In the genomic region with DNA sequence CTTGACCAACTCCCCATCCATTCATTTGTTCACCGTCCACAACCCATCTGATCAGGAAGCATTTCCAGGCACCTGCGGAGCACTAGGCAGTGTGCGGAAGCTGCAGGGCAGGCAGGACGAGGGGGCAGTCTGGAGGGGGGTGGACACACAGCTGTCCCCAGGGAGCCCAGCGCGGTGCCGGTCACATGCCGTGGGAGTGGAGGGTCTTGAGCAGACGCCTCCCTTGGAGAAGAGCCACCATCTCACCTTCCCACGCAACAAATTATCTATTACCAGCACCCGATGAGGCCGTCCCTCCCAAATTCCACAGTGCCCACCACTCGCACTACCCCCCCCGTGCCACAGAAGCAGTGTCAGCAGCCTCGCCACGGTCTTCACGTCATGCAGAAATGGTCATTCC, we compare ENCODE assay signal across 11 cellular contexts. TPM values are rescaled to one million over a fixed set of nuclear protein-coding genes. Genes with fewer than 3 reads are reported as not detected.
"Had no signal": no experiment of that assay in that cellular context is flagged by ENCODE, and none has a peak within 500 bp of the region (broad histone marks: within the 10 kb centered on the region; RNA-seq: fewer than 3 reads in every experiment).

No MANE protein-coding gene starts in this region.

- H3K27me3 ChIP-seq: pancreas, thyroid gland had no signal

- H3K36me3 ChIP-seq: esophagus muscularis mucosa, pancreas, thyroid gland had no signal

- H3K4me3 ChIP-seq: esophagus muscularis mucosa, pancreas, thyroid gland had no signal

- H3K4me1 ChIP-seq: esophagus muscularis mucosa, pancreas had no signal

- H3K9me3 ChIP-seq: pancreas, thyroid gland had no signal

- DNase-seq: activated T-cell treated with anti-CD3 and anti-CD28 coated beads, Interleukin-2, amount 50 U/mL, for 1 hour; immature natural killer cell; mammary epithelial cell; pancreas; small intestine; thyroid gland had no signal

- H3K27ac ChIP-seq: esophagus muscularis mucosa, pancreas, thyroid gland had no signal

- ATAC-seq: pancreas had no signal

- FAIRE-seq: pancreas, small intestine had no signal

RNA-seq across cellular contexts. Expression of gene DLK1, which starts 10.8 kb away (rescaled TPM):
- total RNA-seq: dermis microvascular lymphatic vessel endothelial cell; fibroblast of villous mesenchyme; mammary epithelial cell; renal cortical epithelial cell; T-helper 2 cell treated with Interferon-gamma antibody and Interleukin-4, amounts not matched to agents 100 ng/mL and 5 ng/mL, for 36 hours had no signal
- polyA plus RNA-seq: immature natural killer cell, mammary epithelial cell had no signal
